2 cellular contexts compared by ENCODE assay signal in the genomic region with DNA sequence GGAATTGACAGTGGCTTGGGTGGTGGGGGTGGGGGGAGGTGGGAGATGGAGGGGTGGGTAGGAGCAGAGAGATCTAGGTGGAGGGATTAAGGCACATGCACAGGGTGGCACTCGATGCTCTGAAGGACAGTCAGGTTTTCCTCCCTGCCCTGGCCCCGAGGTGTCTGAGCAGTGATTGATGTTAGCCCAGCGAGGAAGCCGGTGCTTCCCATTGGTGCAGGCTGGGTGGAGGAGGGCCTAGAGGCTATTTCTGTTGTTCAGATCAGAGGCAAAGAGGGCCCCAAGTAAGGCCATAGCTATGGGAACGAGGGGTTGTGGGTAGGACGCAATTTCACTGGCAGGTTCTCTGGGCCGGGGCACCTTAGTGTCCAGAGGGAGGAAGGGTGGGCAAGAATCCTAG.
A peak's percentile ranks its signal among the peaks of the same experiment; 100 is the strongest.
TF ChIP-seq lines count a peak whose summit lies in the region.

No MANE protein-coding gene starts in this region.

TF ChIP-seq in HEK293T, 16 proteins besides CTCF, POLR2A, EP300 and RAD21:
- TF ChIP-seq PKNOX1 (IDR thresholded peaks at IDR 0.05) (peak; percentile 81), LEF1 (IDR thresholded peaks at IDR 0.05; ENCODE audit: borderline replicate concordance) (no peak), ARNT (IDR thresholded peaks at IDR 0.05) (no peak), CTBP1 (IDR thresholded peaks at IDR 0.05; ENCODE audit: borderline replicate concordance) (no peak)
TF ChIP-seq in HEK293T: peak in this region for 1.

TF ChIP-seq in WTC11, 78 proteins besides CTCF, POLR2A, EP300 and RAD21 (continued from another document):
- TF ChIP-seq, protein P1, sequence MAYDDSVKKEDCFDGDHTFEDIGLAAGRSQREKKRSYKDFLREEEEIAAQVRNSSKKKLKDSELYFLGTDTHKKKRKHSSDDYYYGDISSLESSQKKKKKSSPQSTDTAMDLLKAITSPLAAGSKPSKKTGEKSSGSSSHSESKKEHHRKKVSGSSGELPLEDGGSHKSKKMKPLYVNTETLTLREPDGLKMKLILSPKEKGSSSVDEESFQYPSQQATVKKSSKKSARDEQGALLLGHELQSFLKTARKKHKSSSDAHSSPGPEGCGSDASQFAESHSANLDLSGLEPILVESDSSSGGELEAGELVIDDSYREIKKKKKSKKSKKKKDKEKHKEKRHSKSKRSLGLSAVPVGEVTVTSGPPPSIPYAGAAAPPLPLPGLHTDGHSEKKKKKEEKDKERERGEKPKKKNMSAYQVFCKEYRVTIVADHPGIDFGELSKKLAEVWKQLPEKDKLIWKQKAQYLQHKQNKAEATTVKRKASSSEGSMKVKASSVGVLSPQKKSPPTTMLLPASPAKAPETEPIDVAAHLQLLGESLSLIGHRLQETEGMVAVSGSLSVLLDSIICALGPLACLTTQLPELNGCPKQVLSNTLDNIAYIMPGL (CRISPR knock-in tag; IDR thresholded peaks at IDR 0.05): no peak
- TF ChIP-seq RORB (CRISPR knock-in tag; IDR thresholded peaks at IDR 0.05) (no peak), PRRX2 (CRISPR knock-in tag; IDR thresholded peaks at IDR 0.05) (no peak), ZNF232 (CRISPR knock-in tag; IDR thresholded peaks at IDR 0.05) (no peak), ZNF532 (CRISPR knock-in tag; IDR thresholded peaks at IDR 0.05; ENCODE audit: borderline replicate concordance) (no peak), ZNF396 (CRISPR knock-in tag; IDR thresholded peaks at IDR 0.05; ENCODE audit: borderline replicate concordance) (no peak), ESRRA (CRISPR knock-in tag; IDR thresholded peaks at IDR 0.05; ENCODE audit: borderline replicate concordance) (no peak), ZNF423 (CRISPR knock-in tag; IDR thresholded peaks at IDR 0.05) (no peak), GABPB1 (CRISPR knock-in tag; IDR thresholded peaks at IDR 0.05) (no peak), JUN (CRISPR knock-in tag; IDR thresholded peaks at IDR 0.05) (no peak)
- TF ChIP-seq, protein P2, sequence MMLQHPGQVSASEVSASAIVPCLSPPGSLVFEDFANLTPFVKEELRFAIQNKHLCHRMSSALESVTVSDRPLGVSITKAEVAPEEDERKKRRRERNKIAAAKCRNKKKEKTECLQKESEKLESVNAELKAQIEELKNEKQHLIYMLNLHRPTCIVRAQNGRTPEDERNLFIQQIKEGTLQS (CRISPR knock-in tag; conservative IDR thresholded peaks at IDR 0.05): no peak
- TF ChIP-seq, protein P3, sequence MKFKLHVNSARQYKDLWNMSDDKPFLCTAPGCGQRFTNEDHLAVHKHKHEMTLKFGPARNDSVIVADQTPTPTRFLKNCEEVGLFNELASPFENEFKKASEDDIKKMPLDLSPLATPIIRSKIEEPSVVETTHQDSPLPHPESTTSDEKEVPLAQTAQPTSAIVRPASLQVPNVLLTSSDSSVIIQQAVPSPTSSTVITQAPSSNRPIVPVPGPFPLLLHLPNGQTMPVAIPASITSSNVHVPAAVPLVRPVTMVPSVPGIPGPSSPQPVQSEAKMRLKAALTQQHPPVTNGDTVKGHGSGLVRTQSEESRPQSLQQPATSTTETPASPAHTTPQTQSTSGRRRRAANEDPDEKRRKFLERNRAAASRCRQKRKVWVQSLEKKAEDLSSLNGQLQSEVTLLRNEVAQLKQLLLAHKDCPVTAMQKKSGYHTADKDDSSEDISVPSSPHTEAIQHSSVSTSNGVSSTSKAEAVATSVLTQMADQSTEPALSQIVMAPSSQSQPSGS (CRISPR knock-in tag; IDR thresholded peaks at IDR 0.05; ENCODE audit: borderline replicate concordance, low read depth): no peak
- TF ChIP-seq, protein P4, sequence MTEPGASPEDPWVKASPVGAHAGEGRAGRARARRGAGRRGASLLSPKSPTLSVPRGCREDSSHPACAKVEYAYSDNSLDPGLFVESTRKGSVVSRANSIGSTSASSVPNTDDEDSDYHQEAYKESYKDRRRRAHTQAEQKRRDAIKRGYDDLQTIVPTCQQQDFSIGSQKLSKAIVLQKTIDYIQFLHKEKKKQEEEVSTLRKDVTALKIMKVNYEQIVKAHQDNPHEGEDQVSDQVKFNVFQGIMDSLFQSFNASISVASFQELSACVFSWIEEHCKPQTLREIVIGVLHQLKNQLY (CRISPR knock-in tag; IDR thresholded peaks at IDR 0.05): no peak
